Comparison of ENCODE assay signal across 10 cellular contexts in genomic region chr6:139452176-139452876, GRCh38.
A peak's percentile ranks its signal among the peaks of the same experiment; 100 is the strongest.
DNase-seq lines count a peak whose midpoint lies in the region; ATAC-seq and TF ChIP-seq lines count a peak whose summit lies in the region.
"Had no signal": no experiment of that assay in that cellular context is flagged by ENCODE, and none has a peak within 500 bp of the region (broad histone marks: within the 10 kb centered on the region; RNA-seq: fewer than 3 reads in every experiment).

No MANE protein-coding gene starts in this region.

- DNase-seq in LHCN-M2 (ENCODE audit: low read depth) (peak; percentile 45), foreskin fibroblast (peak; percentile 78 to 83), head of caudate nucleus (no peak), NCI-H1048 (lab: John Stamatoyannopoulos, UW) (no peak)
- DNase-seq in stimulated activated naive B cell treated with anti-CD40 and anti-IgM and Interleukin-4, amounts not matched to agents 10 μg/mL and 1 μg/mL and 100 μg/mL, for 72 hours = no peak
- no peak for DNase-seq in activated CD4-positive, alpha-beta memory T cell treated with anti-CD3 and anti-CD28 coated beads, Interleukin-2, amount 10 ng/mL, durations not matched to agents 7 days and 5 days
- DNase-seq: activated naive CD8-positive, alpha-beta T cell treated with anti-CD3 and anti-CD28 coated beads for 36 hours; NCI-H2081 treated with DMSO at 0.1 percent for 48 hours had no signal

- H3K4me1 Mint-ChIP-seq in stimulated activated naive B cell treated with anti-CD40 and anti-IgM and Interleukin-4, amounts not matched to agents 10 μg/mL and 1 μg/mL and 100 μg/mL, for 72 hours = peaks cover 7 to 22% of the 10 kb centered on the region in 2 donors
- H3K4me1 Mint-ChIP-seq in activated CD4-positive, alpha-beta memory T cell treated with anti-CD3 and anti-CD28 coated beads, Interleukin-2, amount 10 ng/mL, durations not matched to agents 7 days and 5 days = peaks cover 15% of the 10 kb centered on the region

- H3K27ac Mint-ChIP-seq in stimulated activated naive B cell treated with anti-CD40 and anti-IgM and Interleukin-4, amounts not matched to agents 10 μg/mL and 1 μg/mL and 100 μg/mL, for 72 hours = no peak overlapping the region
- H3K27ac Mint-ChIP-seq in activated CD4-positive, alpha-beta memory T cell treated with anti-CD3 and anti-CD28 coated beads, Interleukin-2, amount 10 ng/mL, durations not matched to agents 7 days and 5 days = no peak overlapping the region
- H3K27ac Mint-ChIP-seq: activated naive CD8-positive, alpha-beta T cell treated with anti-CD3 and anti-CD28 coated beads for 36 hours had no signal

- CTCF ChIA-PET in activated CD4-positive, alpha-beta memory T cell treated with anti-CD3 and anti-CD28 coated beads, Interleukin-2, amount 10 ng/mL, durations not matched to agents 7 days and 5 days (lab: Charles Lee) = no interaction called here

- H3K36me3 ChIP-seq in ACC112 (ENCODE audit: insufficient read depth, low read length) = no peaks in the 10 kb centered on the region

- peak; percentile 53 for ATAC-seq in SK-N-SH treated with all-trans-retinoic acid at 6 μM for 48 hours
- ATAC-seq in stimulated activated naive B cell treated with anti-CD40 and anti-IgM and Interleukin-4, amounts not matched to agents 10 μg/mL and 1 μg/mL and 100 μg/mL, for 72 hours (replicated peaks) = no peak

- no peak overlapping the region for H3K4me3 ChIP-seq in ACC112 (ENCODE audit: low read depth, low read length)
- no peak overlapping the region for H3K4me3 ChIP-seq in foreskin fibroblast (ENCODE audit: low read depth in 1 of 2, low read length in 2 of 2)

- intact Hi-C loops in head of caudate nucleus (cut with DNase I) = no loop called here

- no peaks in the 10 kb centered on the region for H3K9me3 Mint-ChIP-seq in stimulated activated naive B cell treated with anti-CD40 and anti-IgM and Interleukin-4, amounts not matched to agents 10 μg/mL and 1 μg/mL and 100 μg/mL, for 72 hours
- H3K9me3 Mint-ChIP-seq in activated CD4-positive, alpha-beta memory T cell treated with anti-CD3 and anti-CD28 coated beads, Interleukin-2, amount 10 ng/mL, durations not matched to agents 7 days and 5 days = no peaks in the 10 kb centered on the region
- H3K9me3 Mint-ChIP-seq: activated naive CD8-positive, alpha-beta T cell treated with anti-CD3 and anti-CD28 coated beads for 36 hours had no signal

- no peaks in the 10 kb centered on the region for H3K79me2 ChIP-seq in ACC112 (ENCODE audit: control insufficient read depth, insufficient read depth, low read length, unreplicated experiment)

- no peak for TF ChIP-seq CTCF in foreskin fibroblast (IDR thresholded peaks at IDR 0.05; ENCODE audit: low read depth, low read length)

- H3K4me3 Mint-ChIP-seq in stimulated activated naive B cell treated with anti-CD40 and anti-IgM and Interleukin-4, amounts not matched to agents 10 μg/mL and 1 μg/mL and 100 μg/mL, for 72 hours = no peak overlapping the region
- H3K4me3 Mint-ChIP-seq in activated CD4-positive, alpha-beta memory T cell treated with anti-CD3 and anti-CD28 coated beads, Interleukin-2, amount 10 ng/mL, durations not matched to agents 7 days and 5 days = no peak overlapping the region
- H3K4me3 Mint-ChIP-seq: activated naive CD8-positive, alpha-beta T cell treated with anti-CD3 and anti-CD28 coated beads for 36 hours had no signal

- H3K27me3 Mint-ChIP-seq in stimulated activated naive B cell treated with anti-CD40 and anti-IgM and Interleukin-4, amounts not matched to agents 10 μg/mL and 1 μg/mL and 100 μg/mL, for 72 hours = no peaks in the 10 kb centered on the region
- H3K27me3 Mint-ChIP-seq in activated CD4-positive, alpha-beta memory T cell treated with anti-CD3 and anti-CD28 coated beads, Interleukin-2, amount 10 ng/mL, durations not matched to agents 7 days and 5 days = no peaks in the 10 kb centered on the region
- H3K27me3 Mint-ChIP-seq: activated naive CD8-positive, alpha-beta T cell treated with anti-CD3 and anti-CD28 coated beads for 36 hours had no signal

- H3K27me3 ChIP-seq in ACC112 (ENCODE audit: insufficient read depth, low read length) = no peaks in the 10 kb centered on the region

- H3K36me3 Mint-ChIP-seq in stimulated activated naive B cell treated with anti-CD40 and anti-IgM and Interleukin-4, amounts not matched to agents 10 μg/mL and 1 μg/mL and 100 μg/mL, for 72 hours = no peaks in the 10 kb centered on the region
- H3K36me3 Mint-ChIP-seq in activated CD4-positive, alpha-beta memory T cell treated with anti-CD3 and anti-CD28 coated beads, Interleukin-2, amount 10 ng/mL, durations not matched to agents 7 days and 5 days (ENCODE audit: low read depth) = no peaks in the 10 kb centered on the region
- H3K36me3 Mint-ChIP-seq: activated naive CD8-positive, alpha-beta T cell treated with anti-CD3 and anti-CD28 coated beads for 36 hours had no signal

- H3K4me1 ChIP-seq in ACC112 (ENCODE audit: control insufficient read depth, insufficient read depth, low read length, unreplicated experiment) = peaks cover 29% of the 10 kb centered on the region

- POLR2A ChIA-PET in activated CD4-positive, alpha-beta memory T cell treated with anti-CD3 and anti-CD28 coated beads, Interleukin-2, amount 10 ng/mL, durations not matched to agents 7 days and 5 days (lab: Charles Lee) = interaction anchor here (0.8 kb wide), 1 partner anchor 358 kb away, joined by 3 read pairs; no protein-coding TSS in a partner anchor

- H3K27ac ChIP-seq in ACC112 (ENCODE audit: low read depth, low read length) = peak overlapping the region; percentile 10

- peak overlapping the region; percentile 51 for H2AFZ ChIP-seq in ACC112 (ENCODE audit: low read length, unreplicated experiment)

TF ChIP-seq in SK-N-SH treated with all-trans-retinoic acid at 6 μM for 48 hours, 23 proteins besides CTCF, POLR2A, EP300 and RAD21:
- TF ChIP-seq CSDC2 (CRISPR knock-in tag; IDR thresholded peaks at IDR 0.05) (no peak), ISL1 (CRISPR knock-in tag; IDR thresholded peaks at IDR 0.05) (no peak), GLIS3 (CRISPR knock-in tag; IDR thresholded peaks at IDR 0.05) (no peak), ZNF70 (CRISPR knock-in tag; IDR thresholded peaks at IDR 0.05) (no peak), OSR1 (CRISPR knock-in tag; IDR thresholded peaks at IDR 0.05) (no peak), SNAI2 (CRISPR knock-in tag; IDR thresholded peaks at IDR 0.05) (no peak)

Comparison
In these comparisons a context has a peak if more than half of its experiments do, and no peak if none do; other contexts are left out.
1. DNase-seq: peak in LHCN-M2 (single experiment) and foreskin fibroblast (2 of 2); none in stimulated activated naive B cell treated with anti-CD40 and anti-IgM and Interleukin-4, amounts not matched to agents 10 μg/mL and 1 μg/mL and 100 μg/mL, for 72 hours (single experiment), head of caudate nucleus (0 of 42), activated CD4-positive, alpha-beta memory T cell treated with anti-CD3 and anti-CD28 coated beads, Interleukin-2, amount 10 ng/mL, durations not matched to agents 7 days and 5 days (single experiment) and NCI-H1048 (single experiment).